Comparison of ENCODE assay signal across 23 cellular contexts in the genomic region with DNA sequence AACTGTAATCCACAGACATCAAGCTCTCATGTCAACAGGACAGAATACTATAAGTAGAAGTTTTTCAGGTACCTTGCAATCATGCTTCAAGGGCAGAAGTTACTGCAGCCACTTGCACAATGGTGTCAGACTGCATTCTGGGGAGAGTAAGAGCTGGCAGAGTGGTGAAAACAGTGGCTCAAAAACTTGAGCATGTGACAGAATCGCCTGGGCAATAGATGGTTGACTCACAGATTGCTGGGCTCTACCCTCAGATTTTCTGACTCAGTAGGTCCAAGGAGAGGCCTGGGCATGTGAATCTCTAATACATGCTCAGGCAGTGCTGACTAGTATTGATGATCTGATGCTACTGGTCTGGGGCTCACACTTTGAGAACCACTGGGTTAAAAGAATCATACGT.
"Had no signal": no experiment of that assay in that cellular context is flagged by ENCODE, and none has a peak within 500 bp of the region (broad histone marks: within the 10 kb centered on the region; RNA-seq: fewer than 3 reads in every experiment).

No MANE protein-coding gene starts in this region.

- H2AFZ ChIP-seq: PC-9 had no signal

- H3K4me2 ChIP-seq: PC-9 had no signal

- H3K27ac ChIP-seq: PC-9, Peyer's patch, SJSA1, SK-N-MC had no signal

- H3K36me3 ChIP-seq: MG63, Peyer's patch, SJSA1 had no signal

- H3K9me3 ChIP-seq: MG63, Peyer's patch, SJSA1 had no signal

- DNase-seq: KBM-7, MG63, NCI-H1092, NCI-H1105 treated with DMSO at 0.1 percent for 48 hours, NCI-H1417 treated with DMSO at 0.1 percent for 48 hours, NCI-H146, NCI-H187, NCI-H2029, NCI-H2081 treated with DMSO at 0.1 percent for 48 hours, NCI-H2171, NCI-H226, NCI-H446, NCI-H510A, NCI-H524 treated with DMSO at 0.1 percent for 48 hours, NCI-H69, NCI-H774, OCI-M1, PC-9, Peyer's patch, SHP77 treated with DMSO at 0.1 percent for 48 hours had no signal

- ATAC-seq: Right ventricle myocardium inferior had no signal

- H3K27me3 ChIP-seq: MG63, Peyer's patch had no signal

- H3K4me1 ChIP-seq: Peyer's patch, SJSA1 had no signal

- H3K4me3 ChIP-seq: MG63, PC-9, Peyer's patch, SJSA1, SK-N-MC had no signal
